In the genomic region with DNA sequence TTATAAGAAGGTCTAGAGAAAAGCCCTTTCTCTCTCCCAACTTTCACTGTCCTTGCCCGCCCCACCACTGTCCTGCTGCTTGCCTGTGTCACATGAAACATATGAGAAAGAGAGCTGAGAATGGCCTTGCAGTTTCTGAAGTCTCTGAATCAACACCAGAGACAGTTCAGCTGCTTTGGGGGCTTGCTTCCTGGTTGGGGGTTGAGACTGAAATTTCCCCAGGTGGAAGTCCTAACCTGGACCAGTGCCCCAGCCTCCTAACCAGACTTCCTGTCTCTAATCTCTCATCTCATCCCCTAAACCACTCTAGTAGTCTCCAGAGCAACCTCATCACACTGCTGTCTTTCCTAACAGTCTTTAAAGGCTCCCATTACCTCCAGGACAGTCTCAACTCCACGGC, we compare ENCODE assay signal across 13 cellular contexts. TPM values are rescaled to one million over a fixed set of nuclear protein-coding genes. Genes with fewer than 3 reads are reported as not detected.
DNase-seq lines count a peak whose midpoint lies in the region; ATAC-seq, FAIRE-seq and TF ChIP-seq lines count a peak whose summit lies in the region.
"Had no signal": no experiment of that assay in that cellular context is flagged by ENCODE, and none has a peak within 500 bp of the region (broad histone marks: within the 10 kb centered on the region; RNA-seq: fewer than 3 reads in every experiment).

No MANE protein-coding gene starts in this region.

- BruUV-seq in PC-3 (replicated peaks; lab: Mats Ljungman, UMichigan) = no TSS peak

- CTCF ChIA-PET in PC-3 (lab: Charles Lee) (no interaction called here), HEK293T (lab: Yijun Ruan, JAX) (interaction anchor here (1.0 kb wide), 1 partner anchor 86 kb away, joined by 3 read pairs; no protein-coding TSS in a partner anchor)

- peak overlapping the region; percentile 70 for H3K27ac ChIP-seq in PC-3 (ENCODE audit: low read length)

- intact Hi-C loops in PC-3 (cut with micrococcal nuclease) = no loop called here

- H3K4me1 ChIP-seq in PC-3 (ENCODE audit: insufficient read depth, low read length) (peaks cover 33% of the 10 kb centered on the region), skeletal muscle satellite cell (ENCODE audit: control insufficient read depth, insufficient read depth, low read length) (peaks cover 91% of the 10 kb centered on the region), HAP-1 (peaks cover 24% of the 10 kb centered on the region)

- H3F3A ChIP-seq in PC-3 (ENCODE audit: low read length, unreplicated experiment) = peaks cover 6% of the 10 kb centered on the region

- DNase-seq in PC-3 (no peak), NCI-H526 treated with DMSO at 0.1 percent for 48 hours (lab: John Stamatoyannopoulos, UW) (no peak), HAP-1 (ENCODE audit: low spot score in 2 of 2) (no peak), HEK293T (ENCODE audit: extremely low spot score) (no peak), frontal cortex (ENCODE audit: low spot score in 2 of 2) (no peak)
- DNase-seq: central memory CD4-positive, alpha-beta T cell; DMS79; H7; MG63; SHP77 had no signal

- H3K4me2 ChIP-seq in PC-3 (ENCODE audit: low read length) = peak overlapping the region; percentile 40
- peak overlapping the region; percentile 63 for H3K4me2 ChIP-seq in skeletal muscle satellite cell (ENCODE audit: low read length)

- no peak overlapping the region for H2AFZ ChIP-seq in PC-3 (ENCODE audit: low read length)

- no peak overlapping the region for H3K4me3 ChIP-seq in PC-3 (ENCODE audit: low read length)
- peak overlapping the region; percentile 27 for H3K4me3 ChIP-seq in skeletal muscle satellite cell (ENCODE audit: low read length)
- H3K4me3 ChIP-seq in HAP-1 = no peak overlapping the region
- H3K4me3 ChIP-seq: MG63 had no signal

- H3K79me2 ChIP-seq in PC-3 (ENCODE audit: low read length) = peaks cover 82% of the 10 kb centered on the region

- H3K36me3 ChIP-seq in PC-3 (ENCODE audit: low read depth, low read length) (no peaks in the 10 kb centered on the region), skeletal muscle satellite cell (ENCODE audit: insufficient read depth, low read length) (peaks cover 60% of the 10 kb centered on the region), HAP-1 (replicated peaks) (no peaks in the 10 kb centered on the region)

- in situ Hi-C loops in HAP-1 (cut with MboI; ENCODE audit: low sequenced_read_pairs) = no loop called here

- no peaks in the 10 kb centered on the region for H3K9me2 ChIP-seq in PC-3 (replicated peaks; ENCODE audit: low read length)

- no peak for TF ChIP-seq CTCF in PC-3 (conservative IDR thresholded peaks at IDR 0.05; ENCODE audit: low read depth, low read length)

- no peaks in the 10 kb centered on the region for H3K27me3 ChIP-seq in PC-3 (ENCODE audit: low read length)
- H3K27me3 ChIP-seq in skeletal muscle satellite cell (ENCODE audit: control insufficient read depth, insufficient read depth, low read length) = no peaks in the 10 kb centered on the region
- H3K27me3 ChIP-seq in HAP-1 (ENCODE audit: low read depth) = no peaks in the 10 kb centered on the region
- H3K27me3 ChIP-seq: MG63 had no signal

- no peaks in the 10 kb centered on the region for H4K20me1 ChIP-seq in PC-3 (ENCODE audit: low read length)

- ATAC-seq in GM19023 (IDR thresholded peaks at IDR 0.05; ENCODE audit: unreplicated experiment) = peak; percentile 64
- ATAC-seq in HG02610 (IDR thresholded peaks at IDR 0.05; ENCODE audit: unreplicated experiment) = peak; percentile 77
- ATAC-seq in PC-3 = no peak

- H3K9ac ChIP-seq in PC-3 (ENCODE audit: low read length) = no peak overlapping the region
- H3K9ac ChIP-seq in skeletal muscle satellite cell (ENCODE audit: low read depth, low read length) = peak overlapping the region; percentile 65

- no peaks in the 10 kb centered on the region for H3K9me3 ChIP-seq in PC-3 (ENCODE audit: low read length)
- no peaks in the 10 kb centered on the region for H3K9me3 ChIP-seq in skeletal muscle satellite cell (replicated peaks; ENCODE audit: low read length)
- no peaks in the 10 kb centered on the region for H3K9me3 ChIP-seq in HAP-1
- H3K9me3 ChIP-seq: MG63 had no signal

- POLR2A ChIA-PET in PC-3 (lab: Charles Lee; ENCODE audit: unreplicated experiment) = no interaction called here
- POLR2A ChIA-PET in HEK293T (lab: Yijun Ruan, JAX) = interaction anchor here (2.0 kb wide), 1 partner anchor 10 kb away, joined by 6 read pairs; a partner anchor contains a TSS

- no peak for FAIRE-seq in frontal cortex (lab: Jason Lieb, UNC)

TF ChIP-seq in HEK293T, 16 proteins besides CTCF, POLR2A, EP300 and RAD21:
- no peak for TF ChIP-seq CTBP1 (IDR thresholded peaks at IDR 0.05; ENCODE audit: borderline replicate concordance)
- TF ChIP-seq, protein P1, sequence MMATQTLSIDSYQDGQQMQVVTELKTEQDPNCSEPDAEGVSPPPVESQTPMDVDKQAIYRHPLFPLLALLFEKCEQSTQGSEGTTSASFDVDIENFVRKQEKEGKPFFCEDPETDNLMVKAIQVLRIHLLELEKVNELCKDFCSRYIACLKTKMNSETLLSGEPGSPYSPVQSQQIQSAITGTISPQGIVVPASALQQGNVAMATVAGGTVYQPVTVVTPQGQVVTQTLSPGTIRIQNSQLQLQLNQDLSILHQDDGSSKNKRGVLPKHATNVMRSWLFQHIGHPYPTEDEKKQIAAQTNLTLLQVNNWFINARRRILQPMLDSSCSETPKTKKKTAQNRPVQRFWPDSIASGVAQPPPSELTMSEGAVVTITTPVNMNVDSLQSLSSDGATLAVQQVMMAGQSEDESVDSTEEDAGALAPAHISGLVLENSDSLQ (IDR thresholded peaks at IDR 0.05) = no peak
- TF ChIP-seq L3MBTL2 (conservative IDR thresholded peaks at IDR 0.05) = no peak
- no peak for TF ChIP-seq LEF1 (IDR thresholded peaks at IDR 0.05; ENCODE audit: borderline replicate concordance)
- TF ChIP-seq SP1 (IDR thresholded peaks at IDR 0.05) = no peak
- no peak for TF ChIP-seq TARDBP (IDR thresholded peaks at IDR 0.05)
- no peak for TF ChIP-seq FOXK2 (IDR thresholded peaks at IDR 0.05)
- TF ChIP-seq FOXA1 (IDR thresholded peaks at IDR 0.05) = no peak

RNA-seq across cellular contexts. Expression of a gene that starts 10.7 kb away (rescaled TPM):
- total RNA-seq in PC-3 (2014; rRNA removed) = 17.7 and 19.6 TPM in 2 replicates
- total RNA-seq in skeletal muscle satellite cell (2012; rRNA removed) = 117 and 131 TPM in 2 replicates
- total RNA-seq in frontal cortex = 2.0 TPM
